Comparison of ENCODE assay signal across 8 cellular contexts in the genomic region with DNA sequence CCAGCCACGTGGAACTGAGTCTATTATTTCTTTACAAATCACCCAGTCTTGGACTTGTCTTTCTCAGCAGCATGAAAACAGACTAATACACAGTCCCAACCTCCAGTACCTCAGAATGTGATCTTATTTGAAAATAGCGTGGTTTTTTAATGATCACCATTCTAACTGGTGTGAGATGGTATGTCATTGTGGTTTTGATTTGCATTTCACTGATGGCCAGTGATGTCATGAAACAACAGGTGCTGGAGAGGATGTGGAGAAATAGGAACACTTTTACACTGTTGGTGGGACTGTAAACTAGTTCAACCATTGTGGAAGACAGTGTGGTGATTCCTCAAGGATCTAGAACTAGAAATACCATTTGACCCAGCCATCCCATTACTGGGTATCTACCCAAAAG. TPM values are rescaled to one million over a fixed set of nuclear protein-coding genes. Genes with fewer than 3 reads are reported as not detected.
"Had no signal": no experiment of that assay in that cellular context is flagged by ENCODE, and none has a peak within 500 bp of the region (broad histone marks: within the 10 kb centered on the region; RNA-seq: fewer than 3 reads in every experiment).

No MANE protein-coding gene starts in this region.

RNA-seq across cellular contexts. Expression of a gene that starts 32.1 kb away (rescaled TPM):
- total RNA-seq: subcutaneous adipose tissue, thoracic aorta, tibial nerve, upper lobe of right lung, ureter, vagina had no signal
- polyA plus RNA-seq: stomach, urinary bladder had no signal
